ENCODE assay signal across 11 cellular contexts in genomic region chr1:170619167-170620030, GRCh38. TPM values are rescaled to one million over a fixed set of nuclear protein-coding genes. Genes with fewer than 3 reads are reported as not detected.
A peak's percentile ranks its signal among the peaks of the same experiment; 100 is the strongest.
DNase-seq lines count a peak whose midpoint lies in the region; ATAC-seq, FAIRE-seq and TF ChIP-seq lines count a peak whose summit lies in the region.
"Had no signal": no experiment of that assay in that cellular context is flagged by ENCODE, and none has a peak within 500 bp of the region (broad histone marks: within the 10 kb centered on the region; RNA-seq: fewer than 3 reads in every experiment).

No MANE protein-coding gene starts in this region.

- no peak overlapping the region for H3K4me3 Mint-ChIP-seq in activated naive CD8-positive, alpha-beta T cell treated with anti-CD3 and anti-CD28 coated beads for 36 hours
- H3K4me3 Mint-ChIP-seq: T-helper 1 cell treated with Interleukin-12 subunit alpha and Interleukin-12 subunit beta and Interleukin-4 antibody, amounts not matched to agents 30 μg/mL and 1 μg/mL, for 36 hours had no signal

- peaks cover 3% of the 10 kb centered on the region for H3K36me3 Mint-ChIP-seq in activated naive CD8-positive, alpha-beta T cell treated with anti-CD3 and anti-CD28 coated beads for 36 hours

- intact Hi-C loops in left ventricle myocardium superior (cut with micrococcal nuclease) = no loop called here
- intact Hi-C loops in right cardiac atrium (cut with DNase I) = no loop called here

- no peak overlapping the region for H3K27ac Mint-ChIP-seq in activated naive CD8-positive, alpha-beta T cell treated with anti-CD3 and anti-CD28 coated beads for 36 hours
- H3K27ac Mint-ChIP-seq: T-helper 1 cell treated with Interleukin-12 subunit alpha and Interleukin-12 subunit beta and Interleukin-4 antibody, amounts not matched to agents 30 μg/mL and 1 μg/mL, for 36 hours had no signal

- no peak for TF ChIP-seq CTCF in fibroblast of mammary gland (conservative IDR thresholded peaks at IDR 0.05; ENCODE audit: control insufficient read depth, insufficient read depth, low read depth, low read length)

- no peaks in the 10 kb centered on the region for H3K27me3 ChIP-seq in right cardiac atrium (ENCODE audit: control insufficient read depth, insufficient read depth)
- H3K27me3 ChIP-seq: adrenal gland had no signal

- WGBS in right cardiac atrium = 66% methylated on average over 7 of the region's 7 CpGs

- H3K9me3 Mint-ChIP-seq in activated naive CD8-positive, alpha-beta T cell treated with anti-CD3 and anti-CD28 coated beads for 36 hours = peaks cover 6% of the 10 kb centered on the region
- H3K9me3 Mint-ChIP-seq: T-helper 1 cell treated with Interleukin-12 subunit alpha and Interleukin-12 subunit beta and Interleukin-4 antibody, amounts not matched to agents 30 μg/mL and 1 μg/mL, for 36 hours had no signal

- H3K4me1 Mint-ChIP-seq in activated naive CD8-positive, alpha-beta T cell treated with anti-CD3 and anti-CD28 coated beads for 36 hours = peaks cover 18% of the 10 kb centered on the region

- ATAC-seq in left ventricle myocardium superior (peak; percentile 59), right cardiac atrium (no peak), GM21528 (IDR thresholded peaks at IDR 0.05; ENCODE audit: low FRiP score, unreplicated experiment) (no peak), GM19455 (IDR thresholded peaks at IDR 0.05; ENCODE audit: unreplicated experiment) (no peak)

- DNase-seq in left ventricle myocardium superior (no peak), right cardiac atrium (no peak), RPMI7951 (ENCODE audit: low read depth) (peak; percentile 60), fibroblast of mammary gland (ENCODE audit: low read depth) (peak; percentile 86), GM12891 (ENCODE audit: insufficient read length, low spot score) (no peak)
- no peak for DNase-seq in activated naive CD8-positive, alpha-beta T cell treated with anti-CD3 and anti-CD28 coated beads for 36 hours
- DNase-seq: adrenal gland had no signal

- H3K27me3 Mint-ChIP-seq in activated naive CD8-positive, alpha-beta T cell treated with anti-CD3 and anti-CD28 coated beads for 36 hours = peaks cover 48% of the 10 kb centered on the region

- H3K27ac ChIP-seq in right cardiac atrium (ENCODE audit: low read length) = no peak overlapping the region
- H3K27ac ChIP-seq: adrenal gland had no signal

- no peak for TF ChIP-seq POLR2A in GM12891 (IDR thresholded peaks at IDR 0.05; ENCODE audit: low read depth, low read length)

- no peak overlapping the region for H3K4me3 ChIP-seq in right cardiac atrium (ENCODE audit: low read length)
- no peak overlapping the region for H3K4me3 ChIP-seq in fibroblast of mammary gland (ENCODE audit: control insufficient read depth, low read depth, low read length)
- H3K4me3 ChIP-seq: adrenal gland had no signal

- no peak for FAIRE-seq in GM12891 (lab: Jason Lieb, UNC)

- peaks cover 2% of the 10 kb centered on the region for H3K4me1 ChIP-seq in right cardiac atrium (ENCODE audit: control insufficient read depth, insufficient read depth, low read length)
- H3K4me1 ChIP-seq: adrenal gland had no signal

- H3K9me3 ChIP-seq in right cardiac atrium (ENCODE audit: control insufficient read depth, low read length) = no peaks in the 10 kb centered on the region
- H3K9me3 ChIP-seq: adrenal gland had no signal

TF ChIP-seq in GM12891, 5 proteins besides CTCF, POLR2A, EP300 and RAD21:
- no peak for TF ChIP-seq SPI1 (IDR thresholded peaks at IDR 0.05; ENCODE audit: low read depth, low read length)
- no peak for TF ChIP-seq POU2F2 (IDR thresholded peaks at IDR 0.05; ENCODE audit: low read depth, low read length)
- no peak for TF ChIP-seq PAX5 (IDR thresholded peaks at IDR 0.05; ENCODE audit: insufficient read depth, low read length, severe bottlenecking)
- no peak for TF ChIP-seq TAF1 (IDR thresholded peaks at IDR 0.05; ENCODE audit: low read depth, low read length)
- no peak for TF ChIP-seq POLR2AphosphoS5 (IDR thresholded peaks at IDR 0.05; ENCODE audit: low read depth, low read length)

RNA-seq across cellular contexts. Expression of gene PRRX1, which starts 44.5 kb away (rescaled TPM):
- total RNA-seq in left ventricle myocardium superior (36.5 TPM), right cardiac atrium (10 to 100 TPM; 60.3 to 72.8 (median 65.5) TPM)
- polyA plus RNA-seq in right cardiac atrium = 39.9 TPM
- total RNA-seq in RPMI7951 (2014; rRNA removed; shearing (Covaris generic)) = 41.5 and 52.6 TPM in 2 replicates
- not detected for total RNA-seq in activated naive CD8-positive, alpha-beta T cell treated with anti-CD3 and anti-CD28 coated beads for 36 hours
- polyA plus RNA-seq in GM12891 (2012; ENCODE audit: low read depth, missing spikeins) = 0.06 TPM
- total RNA-seq: NCI-H460 had no signal

Comparison
In these comparisons a context has a peak if more than half of its experiments do, and no peak if none do; other contexts are left out.
1. DNase-seq: peak in RPMI7951 (single experiment) and fibroblast of mammary gland (single experiment); none in left ventricle myocardium superior (single experiment), right cardiac atrium (0 of 3), activated naive CD8-positive, alpha-beta T cell treated with anti-CD3 and anti-CD28 coated beads for 36 hours (single experiment) and GM12891 (single experiment).
2. RNA of gene PRRX1, which starts 44.5 kb away (total RNA-seq): 60.3 to 72.8 TPM in right cardiac atrium, 41.5 to 52.6 TPM in RPMI7951 and 36.5 TPM in left ventricle myocardium superior (single experiment); not detected in activated naive CD8-positive, alpha-beta T cell treated with anti-CD3 and anti-CD28 coated beads for 36 hours; every median in the first group is over 10 times any median in the second.